ENCODE assay signal across 8 cellular contexts in genomic region chr7:129169171-129169643, GRCh38. TPM values are rescaled to one million over a fixed set of nuclear protein-coding genes. Genes with fewer than 3 reads are reported as not detected.
DNase-seq lines count a peak whose midpoint lies in the region; ATAC-seq, FAIRE-seq and TF ChIP-seq lines count a peak whose summit lies in the region.

No MANE protein-coding gene starts in this region.

- in situ Hi-C loops in astrocyte of the cerebellum (cut with HindIII; ENCODE audit: low sequenced_read_pairs), result no loop called here

- H4K20me1 ChIP-seq in keratinocyte (ENCODE audit: control insufficient read depth, extremely low read depth, insufficient read depth, low read length), result no peaks in the 10 kb centered on the region

- dilution Hi-C loops in keratinocyte (cut with MboI; ENCODE audit: extremely low pct_ligation_motif_present, low sequenced_read_pairs), result no loop called here

- no peaks in the 10 kb centered on the region for H3K79me2 ChIP-seq in keratinocyte (ENCODE audit: control insufficient read depth, insufficient read depth, low read length)

- H3K27ac ChIP-seq in keratinocyte (ENCODE audit: control insufficient read depth, insufficient read depth, low read length), result no peak overlapping the region

- H3K4me1 ChIP-seq in keratinocyte (ENCODE audit: control insufficient read depth, extremely low read depth, insufficient read depth, low read length), result peaks cover 11% of the 10 kb centered on the region

- ATAC-seq in GM19035 (IDR thresholded peaks at IDR 0.05; ENCODE audit: unreplicated experiment), result peak; percentile 40
- no peak for ATAC-seq in GM21717 (IDR thresholded peaks at IDR 0.05; ENCODE audit: unreplicated experiment)

- TF ChIP-seq CTCF in astrocyte of the cerebellum (IDR thresholded peaks at IDR 0.05; ENCODE audit: low read depth, low read length, missing control alignments) (no peak), keratinocyte (optimal IDR thresholded peaks at IDR 0.05 in 1 of 3, IDR thresholded peaks at IDR 0.05 in 1 of 3, conservative IDR thresholded peaks at IDR 0.05 in 1 of 3; ENCODE audit: extremely low read depth in 1 of 3, insufficient read depth in 2 of 3, low read length in 3 of 3) (no peak)

- no peaks in the 10 kb centered on the region for H3K9me1 ChIP-seq in keratinocyte (ENCODE audit: control insufficient read depth, extremely low read depth, insufficient read depth, low read length)

- no peaks in the 10 kb centered on the region for H3K27me3 ChIP-seq in keratinocyte (ENCODE audit: control insufficient read depth, extremely low read depth, insufficient read depth, low read length)

- no peaks in the 10 kb centered on the region for H3K36me3 ChIP-seq in keratinocyte (ENCODE audit: control insufficient read depth in 2 of 2, extremely low read depth in 1 of 2, insufficient read depth in 2 of 2, low read length in 2 of 2)

- FAIRE-seq in keratinocyte (lab: Jason Lieb, UNC) (no peak), HTR-8/SVneo (lab: Jason Lieb, UNC) (no peak)

- no peaks in the 10 kb centered on the region for H3K9me3 ChIP-seq in keratinocyte (ENCODE audit: control insufficient read depth, low read depth, low read length)

- peak; percentile 47 for DNase-seq in NCI-H2171 treated with DMSO at 0.1 percent for 48 hours (lab: John Stamatoyannopoulos, UW)
- no peak for DNase-seq in astrocyte of the cerebellum (ENCODE audit: low read depth)
- DNase-seq in keratinocyte (ENCODE audit: low read depth, low spot score), result no peak
- peak; percentile 12 for DNase-seq in stimulated activated CD8-positive, alpha-beta memory T cell treated with anti-CD3 and anti-CD28 coated beads, Interleukin-12 subunit alpha, Interleukin-12 subunit beta, amount 100 ng/mL, for 1 hour (ENCODE audit: low read depth)
- no peak for DNase-seq in NCI-H226
- DNase-seq in HTR-8/SVneo (ENCODE audit: insufficient read length, low spot score), result no peak

- peak overlapping the region; percentile 6 for H3K9ac ChIP-seq in keratinocyte (ENCODE audit: control insufficient read depth, extremely low read depth, insufficient read depth, low read length)

- peak overlapping the region; percentile 46 for H3K4me2 ChIP-seq in keratinocyte (ENCODE audit: control insufficient read depth, extremely low read depth, insufficient read depth, low read depth, low read length)

- peak overlapping the region; percentile 50 for H2AFZ ChIP-seq in keratinocyte (ENCODE audit: control insufficient read depth, low read length)

- H3K4me3 ChIP-seq in astrocyte of the cerebellum (ENCODE audit: low read depth, low read length) (peak overlapping the region; percentile 29), keratinocyte (ENCODE audit: control insufficient read depth in 2 of 3, extremely low read depth in 1 of 3, insufficient read depth in 2 of 3, low read depth in 1 of 3, low read length in 3 of 3) (peak overlapping the region in 1 of 3 experiments; percentile 39)

RNA-seq across cellular contexts. Expression of gene SMO, which starts 19.2 kb away (rescaled TPM):
- polyA plus RNA-seq in keratinocyte, result 3.9 to 6.2 TPM (median 6.2 TPM) in 3 replicates
- 0.72 TPM for polyA plus RNA-seq in keratinocyte (2011; ENCODE audit: low read depth)
- polyA plus RNA-seq in keratinocyte (2011; cell fraction: cytosol; rRNA removed), result 2.3 and 3.1 TPM in 2 replicates
- polyA plus RNA-seq in keratinocyte (2011; cell fraction: nucleus; rRNA removed), result 6.8 and 7.7 TPM in 2 replicates
- 1.5 and 6.2 TPM in 2 replicates for polyA plus RNA-seq in keratinocyte (2012; ENCODE audit: low replicate concordance)
- polyA minus RNA-seq in keratinocyte, result 13.0 to 23.0 TPM (median 15.6 TPM) in 3 replicates
- 10.7 TPM for polyA minus RNA-seq in keratinocyte (2011; cell fraction: cytosol; rRNA and poly(A)+ RNA removed)
- 5.2 and 9.8 TPM in 2 replicates for polyA minus RNA-seq in keratinocyte (2011; cell fraction: nucleus; rRNA and poly(A)+ RNA removed)

RNA-seq across cellular contexts. Expression of gene TSPAN33, which starts 24.7 kb away (rescaled TPM):
- 0.71 to 1.1 TPM (median 0.93 TPM) in 3 replicates for polyA plus RNA-seq in keratinocyte
- not detected for polyA plus RNA-seq in keratinocyte (2011; ENCODE audit: low read depth)
- polyA plus RNA-seq in keratinocyte (2011; cell fraction: cytosol; rRNA removed), result 0.84 and 0.98 TPM in 2 replicates
- polyA plus RNA-seq in keratinocyte (2011; cell fraction: nucleus; rRNA removed), result 0.59 and 0.83 TPM in 2 replicates
- polyA plus RNA-seq in keratinocyte (2012; ENCODE audit: low replicate concordance), result 0.24 and 0.84 TPM in 2 replicates
- polyA minus RNA-seq in keratinocyte, result 1.9 to 3.7 TPM (median 2.3 TPM) in 3 replicates
- not detected for polyA minus RNA-seq in keratinocyte (2011; cell fraction: cytosol; rRNA and poly(A)+ RNA removed)
- 0.21 and 0.47 TPM in 2 replicates for polyA minus RNA-seq in keratinocyte (2011; cell fraction: nucleus; rRNA and poly(A)+ RNA removed)

RNA-seq across cellular contexts. Expression of gene AHCYL2, which starts 55.6 kb away (rescaled TPM):
- 21.9 to 39.5 TPM (median 32.8 TPM) in 3 replicates for polyA plus RNA-seq in keratinocyte
- polyA plus RNA-seq in keratinocyte (2011; ENCODE audit: low read depth), result 21.9 TPM
- polyA plus RNA-seq in keratinocyte (2011; cell fraction: cytosol; rRNA removed), result 25.6 and 36.9 TPM in 2 replicates
- polyA plus RNA-seq in keratinocyte (2011; cell fraction: nucleus; rRNA removed), result 45.9 and 48.0 TPM in 2 replicates
- polyA plus RNA-seq in keratinocyte (2012; ENCODE audit: low replicate concordance), result 9.4 and 13.8 TPM in 2 replicates
- polyA minus RNA-seq in keratinocyte, result 38.2 to 49.5 TPM (median 47.0 TPM) in 3 replicates
- polyA minus RNA-seq in keratinocyte (2011; cell fraction: cytosol; rRNA and poly(A)+ RNA removed), result 24.7 TPM
- 25.0 and 50.1 TPM in 2 replicates for polyA minus RNA-seq in keratinocyte (2011; cell fraction: nucleus; rRNA and poly(A)+ RNA removed)

Comparison
In these comparisons a context has a peak if more than half of its experiments do, and no peak if none do; other contexts are left out.
1. DNase-seq: peak in NCI-H2171 treated with DMSO at 0.1 percent for 48 hours (single experiment) and stimulated activated CD8-positive, alpha-beta memory T cell treated with anti-CD3 and anti-CD28 coated beads, Interleukin-12 subunit alpha, Interleukin-12 subunit beta, amount 100 ng/mL, for 1 hour (single experiment); none in astrocyte of the cerebellum (single experiment), keratinocyte (single experiment), NCI-H226 (single experiment) and HTR-8/SVneo (single experiment).